Comparison of ENCODE assay signal across 10 cellular contexts in genomic region chrX:48519481-48519880, GRCh38. TPM values are rescaled to one million over a fixed set of nuclear protein-coding genes. Genes with fewer than 3 reads are reported as not detected.
A peak's percentile ranks its signal among the peaks of the same experiment; 100 is the strongest.
DNase-seq lines count a peak whose midpoint lies in the region; ATAC-seq and TF ChIP-seq lines count a peak whose summit lies in the region.
"Not testable (repeated sequence)": the region's sequence is repeated elsewhere in the genome, so short reads cannot be mapped to it uniquely, and the experiment has no call there.
"Had no signal": no experiment of that assay in that cellular context is flagged by ENCODE, and none has a peak within 500 bp of the region (broad histone marks: within the 10 kb centered on the region; RNA-seq: fewer than 3 reads in every experiment).

No MANE protein-coding gene starts in this region.

- H3K4me1 ChIP-seq in OCI-LY7 (ENCODE audit: insufficient read depth, low read length, poor library complexity, severe bottlenecking), result peaks cover 51% of the 10 kb centered on the region

- H2AFZ ChIP-seq in OCI-LY7 (ENCODE audit: low read length), result not testable (repeated sequence)

- H3K27me3 ChIP-seq in CD4-positive, alpha-beta T cell (ENCODE audit: control insufficient read depth, insufficient read depth, low read length), result not testable (repeated sequence)

- H3K4me2 ChIP-seq in OCI-LY7 (ENCODE audit: low read length), result not testable (repeated sequence)

- H3K9me2 ChIP-seq in OCI-LY7 (ENCODE audit: insufficient read depth, low read length), result not testable (repeated sequence)

- H3K36me3 Mint-ChIP-seq in CD4-positive, alpha-beta T cell (ENCODE audit: low read depth), result peaks cover 25% of the 10 kb centered on the region
- H3K36me3 Mint-ChIP-seq in T-helper 1 cell treated with Interleukin-12 subunit alpha and Interleukin-12 subunit beta and Interleukin-4 antibody, amounts not matched to agents 30 μg/mL and 1 μg/mL, for 36 hours (ENCODE audit: low read depth), result peaks cover 16% of the 10 kb centered on the region
- H3K36me3 Mint-ChIP-seq in activated CD4-positive, alpha-beta T cell treated with anti-CD3 and anti-CD28 coated beads, Interleukin-2, amount 10 ng/mL, durations not matched to agents 7 days and 5 days (ENCODE audit: low read depth), result peaks cover 11% of the 10 kb centered on the region
- H3K36me3 Mint-ChIP-seq in activated T-cell treated with anti-CD3 and anti-CD28 coated beads, Interleukin-2, amount 50 U/mL, for 24 hours (ENCODE audit: low read depth), result peaks cover 21% of the 10 kb centered on the region
- H3K36me3 Mint-ChIP-seq in activated naive CD8-positive, alpha-beta T cell; natural killer cell treated with Interleukin-12 subunit alpha and Interleukin-12 subunit beta and Interleukin-15 and Interleukin-18, amount 100 ng/mL, for 72 hours: not testable (repeated sequence)

- not testable (repeated sequence) for H4K20me1 ChIP-seq in OCI-LY7 (ENCODE audit: insufficient read depth, low read length)

- not testable (repeated sequence) for TF ChIP-seq CTCF in CD4-positive, alpha-beta T cell (IDR thresholded peaks at IDR 0.05); OCI-LY7 (conservative IDR thresholded peaks at IDR 0.05; ENCODE audit: low read length)

- not testable (repeated sequence) for DNase-seq in CD4-positive, alpha-beta T cell; activated CD4-positive, alpha-beta T cell treated with anti-CD3 and anti-CD28 coated beads, Interleukin-2, amount 10 ng/mL, durations not matched to agents 7 days and 5 days; activated T-cell treated with anti-CD3 and anti-CD28 coated beads, Interleukin-2, amount 50 U/mL, for 24 hours; natural killer cell treated with Interleukin-12 subunit alpha and Interleukin-12 subunit beta and Interleukin-15 and Interleukin-18, amount 100 ng/mL, for 72 hours (ENCODE audit: low spot score)
- peak; percentile 12 for DNase-seq in OCI-LY7 (ENCODE audit: low spot score)

- not testable (repeated sequence) for H3K4me3 ChIP-seq in OCI-LY7 (ENCODE audit: low read depth, low read length, poor library complexity, severe bottlenecking)

- not testable (repeated sequence) for BruUV-seq in OCI-LY7 (replicated peaks; lab: Mats Ljungman, UMichigan)

- not testable (repeated sequence) for H3K27me3 Mint-ChIP-seq in CD4-positive, alpha-beta T cell; T-helper 1 cell treated with Interleukin-12 subunit alpha and Interleukin-12 subunit beta and Interleukin-4 antibody, amounts not matched to agents 30 μg/mL and 1 μg/mL, for 36 hours (ENCODE audit: low read depth); activated CD4-positive, alpha-beta T cell treated with anti-CD3 and anti-CD28 coated beads, Interleukin-2, amount 10 ng/mL, durations not matched to agents 7 days and 5 days; activated T-cell treated with anti-CD3 and anti-CD28 coated beads, Interleukin-2, amount 50 U/mL, for 24 hours; activated naive CD8-positive, alpha-beta T cell; natural killer cell treated with Interleukin-12 subunit alpha and Interleukin-12 subunit beta and Interleukin-15 and Interleukin-18, amount 100 ng/mL, for 72 hours

- not testable (repeated sequence) for H3K9me3 Mint-ChIP-seq in CD4-positive, alpha-beta T cell; T-helper 1 cell treated with Interleukin-12 subunit alpha and Interleukin-12 subunit beta and Interleukin-4 antibody, amounts not matched to agents 30 μg/mL and 1 μg/mL, for 36 hours; activated CD4-positive, alpha-beta T cell treated with anti-CD3 and anti-CD28 coated beads, Interleukin-2, amount 10 ng/mL, durations not matched to agents 7 days and 5 days; activated T-cell treated with anti-CD3 and anti-CD28 coated beads, Interleukin-2, amount 50 U/mL, for 24 hours; activated naive CD8-positive, alpha-beta T cell (ENCODE audit: low read depth); natural killer cell treated with Interleukin-12 subunit alpha and Interleukin-12 subunit beta and Interleukin-15 and Interleukin-18, amount 100 ng/mL, for 72 hours

- peaks cover 23% of the 10 kb centered on the region for H3K79me2 ChIP-seq in OCI-LY7 (ENCODE audit: insufficient read depth, low read depth, low read length)

- not testable (repeated sequence) for H3K27ac ChIP-seq in CD4-positive, alpha-beta T cell (ENCODE audit: low read depth, low read length)
- peak overlapping the region; percentile 90 for H3K27ac ChIP-seq in KOPT-K1 (ENCODE audit: low read depth, low read length, poor library complexity, severe bottlenecking)
- H3K27ac ChIP-seq in OCI-LY7 (ENCODE audit: low read depth, low read length, poor library complexity, severe bottlenecking), result peak overlapping the region; percentile 28

- H3K4me3 Mint-ChIP-seq in CD4-positive, alpha-beta T cell; T-helper 1 cell treated with Interleukin-12 subunit alpha and Interleukin-12 subunit beta and Interleukin-4 antibody, amounts not matched to agents 30 μg/mL and 1 μg/mL, for 36 hours; activated CD4-positive, alpha-beta T cell treated with anti-CD3 and anti-CD28 coated beads, Interleukin-2, amount 10 ng/mL, durations not matched to agents 7 days and 5 days; activated T-cell treated with anti-CD3 and anti-CD28 coated beads, Interleukin-2, amount 50 U/mL, for 24 hours; activated naive CD8-positive, alpha-beta T cell; natural killer cell treated with Interleukin-12 subunit alpha and Interleukin-12 subunit beta and Interleukin-15 and Interleukin-18, amount 100 ng/mL, for 72 hours: not testable (repeated sequence)

- not testable (repeated sequence) for ATAC-seq in CD4-positive, alpha-beta T cell (ENCODE audit: poor library complexity); natural killer cell treated with Interleukin-12 subunit alpha and Interleukin-12 subunit beta and Interleukin-15 and Interleukin-18, amount 100 ng/mL, for 72 hours

- not testable (repeated sequence) for H3K36me3 ChIP-seq in KOPT-K1 (ENCODE audit: insufficient read depth, low read length); OCI-LY7 (ENCODE audit: insufficient read depth, low read length)

- H3K9me3 ChIP-seq in CD4-positive, alpha-beta T cell (ENCODE audit: control insufficient read depth, low read length); KOPT-K1 (ENCODE audit: insufficient read depth, low read length, poor library complexity, severe bottlenecking); OCI-LY7 (ENCODE audit: low read length): not testable (repeated sequence)

- CTCF ChIA-PET in CD4-positive, alpha-beta T cell (lab: Charles Lee); OCI-LY7 (lab: Charles Lee; ENCODE audit: unreplicated experiment); activated CD4-positive, alpha-beta T cell treated with anti-CD3 and anti-CD28 coated beads, Interleukin-2, amount 10 ng/mL, durations not matched to agents 7 days and 5 days (lab: Charles Lee): not testable (repeated sequence)

- POLR2A ChIA-PET in CD4-positive, alpha-beta T cell (lab: Charles Lee), result interaction anchor here (2.0 kb wide), 1 partner anchor 20 kb away, joined by 7 read pairs; the partner anchor contains the start of gene TBC1D25
- POLR2A ChIA-PET in OCI-LY7 (lab: Charles Lee); activated CD4-positive, alpha-beta T cell treated with anti-CD3 and anti-CD28 coated beads, Interleukin-2, amount 10 ng/mL, durations not matched to agents 7 days and 5 days (lab: Charles Lee): not testable (repeated sequence)

- peaks cover 32% of the 10 kb centered on the region for H3K4me1 Mint-ChIP-seq in CD4-positive, alpha-beta T cell (ENCODE audit: low read depth)
- peaks cover 19% of the 10 kb centered on the region for H3K4me1 Mint-ChIP-seq in T-helper 1 cell treated with Interleukin-12 subunit alpha and Interleukin-12 subunit beta and Interleukin-4 antibody, amounts not matched to agents 30 μg/mL and 1 μg/mL, for 36 hours (ENCODE audit: low read depth)
- H3K4me1 Mint-ChIP-seq in activated CD4-positive, alpha-beta T cell treated with anti-CD3 and anti-CD28 coated beads, Interleukin-2, amount 10 ng/mL, durations not matched to agents 7 days and 5 days, result peaks cover 40% of the 10 kb centered on the region
- peaks cover 27% of the 10 kb centered on the region for H3K4me1 Mint-ChIP-seq in activated T-cell treated with anti-CD3 and anti-CD28 coated beads, Interleukin-2, amount 50 U/mL, for 24 hours (ENCODE audit: low read depth)
- peaks cover 28% of the 10 kb centered on the region for H3K4me1 Mint-ChIP-seq in activated naive CD8-positive, alpha-beta T cell (ENCODE audit: low read depth)
- peaks cover 17 to 18% of the 10 kb centered on the region in 2 donors for H3K4me1 Mint-ChIP-seq in natural killer cell treated with Interleukin-12 subunit alpha and Interleukin-12 subunit beta and Interleukin-15 and Interleukin-18, amount 100 ng/mL, for 72 hours (ENCODE audit: low read depth in 2 of 2)

- intact Hi-C loops in CD4-positive, alpha-beta T cell (cut with DNase I, micrococcal nuclease); OCI-LY7 (cut with micrococcal nuclease; ENCODE audit: unreplicated experiment): not testable (repeated sequence)

- H3K27ac Mint-ChIP-seq in CD4-positive, alpha-beta T cell, result peak overlapping the region; percentile 89
- H3K27ac Mint-ChIP-seq in T-helper 1 cell treated with Interleukin-12 subunit alpha and Interleukin-12 subunit beta and Interleukin-4 antibody, amounts not matched to agents 30 μg/mL and 1 μg/mL, for 36 hours, result peak overlapping the region; percentile 50
- H3K27ac Mint-ChIP-seq in activated CD4-positive, alpha-beta T cell treated with anti-CD3 and anti-CD28 coated beads, Interleukin-2, amount 10 ng/mL, durations not matched to agents 7 days and 5 days, result peak overlapping the region; percentile 80
- peak overlapping the region; percentile 18 for H3K27ac Mint-ChIP-seq in activated T-cell treated with anti-CD3 and anti-CD28 coated beads, Interleukin-2, amount 50 U/mL, for 24 hours
- peak overlapping the region; percentile 16 for H3K27ac Mint-ChIP-seq in activated naive CD8-positive, alpha-beta T cell
- peak overlapping the region; percentile 91 to 100 for H3K27ac Mint-ChIP-seq in natural killer cell treated with Interleukin-12 subunit alpha and Interleukin-12 subunit beta and Interleukin-15 and Interleukin-18, amount 100 ng/mL, for 72 hours

RNA-seq across cellular contexts. Expression of gene EBP, which starts 2.1 kb away (rescaled TPM):
- 10 to 100 TPM; 38.1 to 41.1 TPM for total RNA-seq in CD4-positive, alpha-beta T cell
- 94.4 and 101 TPM in 2 replicates for total RNA-seq in OCI-LY7 (2014; rRNA removed; shearing (Covaris generic))
- 110 and 126 TPM in 2 replicates for total RNA-seq in OCI-LY7 (2022)
- 100 to 1,000 TPM; 246 to 251 TPM for total RNA-seq in activated CD4-positive, alpha-beta T cell treated with anti-CD3 and anti-CD28 coated beads, Interleukin-2, amount 10 ng/mL, durations not matched to agents 7 days and 5 days
- total RNA-seq in natural killer cell treated with Interleukin-12 subunit alpha and Interleukin-12 subunit beta and Interleukin-15 and Interleukin-18, amount 100 ng/mL, for 72 hours, result 100 to 1,000 TPM; 380 to 399 TPM

RNA-seq across cellular contexts. Expression of gene PORCN, which starts 10.7 kb away (rescaled TPM):
- 10 to 100 TPM; 12.0 to 14.1 TPM for total RNA-seq in CD4-positive, alpha-beta T cell
- 4.2 and 8.4 TPM in 2 replicates for total RNA-seq in OCI-LY7 (2014; rRNA removed; shearing (Covaris generic))
- total RNA-seq in OCI-LY7 (2022), result 9.9 and 11.3 TPM in 2 replicates
- total RNA-seq in activated CD4-positive, alpha-beta T cell treated with anti-CD3 and anti-CD28 coated beads, Interleukin-2, amount 10 ng/mL, durations not matched to agents 7 days and 5 days, result 10 to 100 TPM; 12.5 to 13.3 TPM
- 10 to 100 TPM; 25.9 to 31.0 TPM for total RNA-seq in natural killer cell treated with Interleukin-12 subunit alpha and Interleukin-12 subunit beta and Interleukin-15 and Interleukin-18, amount 100 ng/mL, for 72 hours

RNA-seq across cellular contexts. Expression of gene TBC1D25, which starts 20.0 kb away (rescaled TPM):
- 10 to 100 TPM; 26.7 to 30.5 TPM for total RNA-seq in CD4-positive, alpha-beta T cell
- total RNA-seq in OCI-LY7 (2014; rRNA removed; shearing (Covaris generic)), result 6.8 and 7.6 TPM in 2 replicates
- 11.2 and 14.1 TPM in 2 replicates for total RNA-seq in OCI-LY7 (2022)
- total RNA-seq in activated CD4-positive, alpha-beta T cell treated with anti-CD3 and anti-CD28 coated beads, Interleukin-2, amount 10 ng/mL, durations not matched to agents 7 days and 5 days, result 10 to 100 TPM; 19.5 to 20.4 TPM
- 10 to 100 TPM; 31.8 to 37.0 TPM for total RNA-seq in natural killer cell treated with Interleukin-12 subunit alpha and Interleukin-12 subunit beta and Interleukin-15 and Interleukin-18, amount 100 ng/mL, for 72 hours

RNA-seq across cellular contexts. Expression of gene FTSJ1, which starts 43.5 kb away (rescaled TPM):
- total RNA-seq in CD4-positive, alpha-beta T cell, result 10 to 100 TPM; 60.0 to 61.0 TPM
- total RNA-seq in OCI-LY7 (2014; rRNA removed; shearing (Covaris generic)), result 55.7 and 66.1 TPM in 2 replicates
- total RNA-seq in OCI-LY7 (2022), result 51.8 and 54.7 TPM in 2 replicates
- total RNA-seq in activated CD4-positive, alpha-beta T cell treated with anti-CD3 and anti-CD28 coated beads, Interleukin-2, amount 10 ng/mL, durations not matched to agents 7 days and 5 days, result 10 to 100 TPM; 59.5 to 60.2 TPM
- 100 to 1,000 TPM in 1 of 2 donors, 10 to 100 TPM in 1; 83.8 to 120 TPM for total RNA-seq in natural killer cell treated with Interleukin-12 subunit alpha and Interleukin-12 subunit beta and Interleukin-15 and Interleukin-18, amount 100 ng/mL, for 72 hours

RNA-seq across cellular contexts. Expression of gene SLC38A5, which starts 49.4 kb away (rescaled TPM):
- 1 to 10 TPM; 7.0 to 8.3 TPM for total RNA-seq in CD4-positive, alpha-beta T cell
- total RNA-seq in OCI-LY7 (2014; rRNA removed; shearing (Covaris generic)), result 38.6 and 42.2 TPM in 2 replicates
- total RNA-seq in OCI-LY7 (2022), result 39.9 and 45.6 TPM in 2 replicates
- total RNA-seq in activated CD4-positive, alpha-beta T cell treated with anti-CD3 and anti-CD28 coated beads, Interleukin-2, amount 10 ng/mL, durations not matched to agents 7 days and 5 days, result 10 to 100 TPM; 78.3 to 78.9 TPM
- 100 to 1,000 TPM in 1 of 2 donors, 10 to 100 TPM in 1; 70.7 to 156 TPM for total RNA-seq in natural killer cell treated with Interleukin-12 subunit alpha and Interleukin-12 subunit beta and Interleukin-15 and Interleukin-18, amount 100 ng/mL, for 72 hours
- total RNA-seq: Daoy, SK-MEL-5 had no signal

Comparison
In these comparisons a context has a peak if more than half of its experiments do, and no peak if none do; other contexts are left out.
1. H3K27ac Mint-ChIP-seq: peak in every context shown above with its lines; median percentile 96 in natural killer cell treated with Interleukin-12 subunit alpha and Interleukin-12 subunit beta and Interleukin-15 and Interleukin-18, amount 100 ng/mL, for 72 hours; 89 in CD4-positive, alpha-beta T cell; 80 in activated CD4-positive, alpha-beta T cell treated with anti-CD3 and anti-CD28 coated beads, Interleukin-2, amount 10 ng/mL, durations not matched to agents 7 days and 5 days; 50 in T-helper 1 cell treated with Interleukin-12 subunit alpha and Interleukin-12 subunit beta and Interleukin-4 antibody, amounts not matched to agents 30 μg/mL and 1 μg/mL, for 36 hours; 18 in activated T-cell treated with anti-CD3 and anti-CD28 coated beads, Interleukin-2, amount 50 U/mL, for 24 hours; 16 in activated naive CD8-positive, alpha-beta T cell.